Comparison of ENCODE assay signal across 21 cellular contexts in genomic region chr11:21410513-21410912, GRCh38.
DNase-seq lines count a peak whose midpoint lies in the region; ATAC-seq and TF ChIP-seq lines count a peak whose summit lies in the region.
"Had no signal": no experiment of that assay in that cellular context is flagged by ENCODE, and none has a peak within 500 bp of the region (broad histone marks: within the 10 kb centered on the region; RNA-seq: fewer than 3 reads in every experiment).

No MANE protein-coding gene starts in this region.

- H3K79me2 ChIP-seq in MM.1S (ENCODE audit: low read length) (no peaks in the 10 kb centered on the region), OCI-LY3 (ENCODE audit: low read length) (no peaks in the 10 kb centered on the region)

- H3K4me3 Mint-ChIP-seq in activated CD4-positive, alpha-beta memory T cell treated with anti-CD3 and anti-CD28 coated beads for 36 hours: no peak overlapping the region
- H3K4me3 Mint-ChIP-seq: CD14-positive monocyte; CD4-positive, alpha-beta memory T cell; CD4-positive, CD25-positive, alpha-beta regulatory T cell; CD8-positive, alpha-beta memory T cell had no signal

- no peaks in the 10 kb centered on the region for H3K9me2 ChIP-seq in MM.1S (replicated peaks; ENCODE audit: insufficient read depth, low read length)

- peaks cover 24% of the 10 kb centered on the region for H3K9me3 Mint-ChIP-seq in activated CD4-positive, alpha-beta memory T cell treated with anti-CD3 and anti-CD28 coated beads for 36 hours

- ATAC-seq in SK-N-SH treated with all-trans-retinoic acid at 6 μM for 48 hours: no peak
- no peak for ATAC-seq in HG03095 (IDR thresholded peaks at IDR 0.05; ENCODE audit: unreplicated experiment)
- ATAC-seq in HG03520 (IDR thresholded peaks at IDR 0.05; ENCODE audit: unreplicated experiment): no peak

- TF ChIP-seq CTCF in MM.1S (IDR thresholded peaks at IDR 0.05; ENCODE audit: low read length): no peak
- TF ChIP-seq CTCF in OCI-LY3 (IDR thresholded peaks at IDR 0.05; ENCODE audit: low read depth, low read length): no peak

- H3K9ac ChIP-seq in MM.1S (ENCODE audit: low read length) (no peak overlapping the region), OCI-LY3 (ENCODE audit: low read length) (no peak overlapping the region; the same call in 1 of the 2 replicates)
- H3K9ac ChIP-seq: BLaER1 had no signal

- POLR2A ChIA-PET in activated CD4-positive, alpha-beta memory T cell treated with anti-CD3 and anti-CD28 coated beads for 36 hours (lab: Charles Lee): no interaction called here

- H3K27ac ChIP-seq in MM.1S (ENCODE audit: low read length) (no peak overlapping the region), OCI-LY3 (ENCODE audit: low read length) (peak overlapping the region; percentile 39; the same call in 1 of the 2 replicates)
- H3K27ac ChIP-seq: BLaER1 had no signal

- H3K4me3 ChIP-seq in MM.1S (ENCODE audit: low read length) (no peak overlapping the region), OCI-LY3 (ENCODE audit: low read length) (no peak overlapping the region; the same call in 1 of the 2 replicates)
- H3K4me3 ChIP-seq: BLaER1, GM12878 had no signal

- peaks cover 42% of the 10 kb centered on the region for H3F3A ChIP-seq in MM.1S (ENCODE audit: insufficient read depth, low read length)

- no peak for DNase-seq in MM.1S
- no peak for DNase-seq in activated CD4-positive, alpha-beta memory T cell treated with anti-CD3 and anti-CD28 coated beads for 36 hours
- DNase-seq: 8988T; ACHN; BE2C; C1 segment of cervical spinal cord; CD4-positive, alpha-beta memory T cell; CD4-positive, CD25-positive, alpha-beta regulatory T cell; CD8-positive, alpha-beta memory T cell; COR-L47; DMS 273 treated with DMSO at 0.1 percent for 48 hours; DND-41; EL; GDM1 had no signal

- H3K9me3 ChIP-seq in MM.1S (replicated peaks; ENCODE audit: insufficient read depth, low read length) (no peaks in the 10 kb centered on the region), OCI-LY3 (ENCODE audit: insufficient read depth, low read length) (no peaks in the 10 kb centered on the region)
- H3K9me3 ChIP-seq: BE2C, BLaER1 had no signal

- H2AFZ ChIP-seq in MM.1S (ENCODE audit: low read length) (no peak overlapping the region), OCI-LY3 (ENCODE audit: low read depth, low read length) (no peak overlapping the region)

- no peaks in the 10 kb centered on the region for H3K27me3 Mint-ChIP-seq in activated CD4-positive, alpha-beta memory T cell treated with anti-CD3 and anti-CD28 coated beads for 36 hours
- H3K27me3 Mint-ChIP-seq: CD4-positive, alpha-beta memory T cell; CD4-positive, CD25-positive, alpha-beta regulatory T cell; CD8-positive, alpha-beta memory T cell had no signal

- H3K4me2 ChIP-seq in MM.1S (ENCODE audit: low read depth, low read length) (peak overlapping the region; percentile 72; the same call in 1 of the 2 replicates), OCI-LY3 (ENCODE audit: low read length) (peak overlapping the region; percentile 33)
- H3K4me2 ChIP-seq: BLaER1 had no signal

- intact Hi-C loops in activated CD4-positive, alpha-beta memory T cell treated with anti-CD3 and anti-CD28 coated beads for 36 hours (cut with micrococcal nuclease): no loop called here

- no peaks in the 10 kb centered on the region for H3K4me1 Mint-ChIP-seq in activated CD4-positive, alpha-beta memory T cell treated with anti-CD3 and anti-CD28 coated beads for 36 hours (ENCODE audit: low read depth)
- H3K4me1 Mint-ChIP-seq: CD14-positive monocyte; CD4-positive, alpha-beta memory T cell; CD4-positive, CD25-positive, alpha-beta regulatory T cell; CD8-positive, alpha-beta memory T cell had no signal

- H3K36me3 ChIP-seq in MM.1S (replicated peaks; ENCODE audit: insufficient read depth, low read length): no peaks in the 10 kb centered on the region
- H3K36me3 ChIP-seq in OCI-LY3 (replicated peaks; ENCODE audit: low read depth, low read length): peaks cover 9% of the 10 kb centered on the region
- H3K36me3 ChIP-seq: BE2C, BLaER1 had no signal

- H3K27ac Mint-ChIP-seq in activated CD4-positive, alpha-beta memory T cell treated with anti-CD3 and anti-CD28 coated beads for 36 hours: no peak overlapping the region
- H3K27ac Mint-ChIP-seq: CD14-positive monocyte; CD4-positive, alpha-beta memory T cell; CD4-positive, CD25-positive, alpha-beta regulatory T cell; CD8-positive, alpha-beta memory T cell had no signal

- H3K27me3 ChIP-seq in MM.1S (replicated peaks; ENCODE audit: insufficient read depth, low read length) (no peaks in the 10 kb centered on the region), OCI-LY3 (ENCODE audit: low read depth, low read length) (no peaks in the 10 kb centered on the region)
- H3K27me3 ChIP-seq: BE2C, BLaER1 had no signal

- H4K20me1 ChIP-seq in MM.1S (ENCODE audit: insufficient read depth, low read length) (no peaks in the 10 kb centered on the region), OCI-LY3 (ENCODE audit: insufficient read depth, low read length) (no peaks in the 10 kb centered on the region)
- H4K20me1 ChIP-seq: BLaER1 had no signal

- CTCF ChIA-PET in activated CD4-positive, alpha-beta memory T cell treated with anti-CD3 and anti-CD28 coated beads for 36 hours (lab: Charles Lee): no interaction called here

- H3K4me1 ChIP-seq in MM.1S (ENCODE audit: low read length): peaks cover 54% of the 10 kb centered on the region
- peaks cover 60% of the 10 kb centered on the region for H3K4me1 ChIP-seq in OCI-LY3 (ENCODE audit: low read length)
- H3K4me1 ChIP-seq: BE2C had no signal

- H3K36me3 Mint-ChIP-seq in activated CD4-positive, alpha-beta memory T cell treated with anti-CD3 and anti-CD28 coated beads for 36 hours: no peaks in the 10 kb centered on the region
- H3K36me3 Mint-ChIP-seq: CD14-positive monocyte; CD4-positive, alpha-beta memory T cell; CD4-positive, CD25-positive, alpha-beta regulatory T cell; CD8-positive, alpha-beta memory T cell had no signal

TF ChIP-seq in SK-N-SH treated with all-trans-retinoic acid at 6 μM for 48 hours, 23 proteins besides CTCF, POLR2A, EP300 and RAD21:
- TF ChIP-seq TCF4 (CRISPR knock-in tag; IDR thresholded peaks at IDR 0.05; ENCODE audit: borderline replicate concordance) (peak; percentile 27; the same call in 1 of the 2 replicates), SNAI2 (CRISPR knock-in tag; IDR thresholded peaks at IDR 0.05) (no peak)
